ENCODE assay signal across 17 cellular contexts in the genomic region with DNA sequence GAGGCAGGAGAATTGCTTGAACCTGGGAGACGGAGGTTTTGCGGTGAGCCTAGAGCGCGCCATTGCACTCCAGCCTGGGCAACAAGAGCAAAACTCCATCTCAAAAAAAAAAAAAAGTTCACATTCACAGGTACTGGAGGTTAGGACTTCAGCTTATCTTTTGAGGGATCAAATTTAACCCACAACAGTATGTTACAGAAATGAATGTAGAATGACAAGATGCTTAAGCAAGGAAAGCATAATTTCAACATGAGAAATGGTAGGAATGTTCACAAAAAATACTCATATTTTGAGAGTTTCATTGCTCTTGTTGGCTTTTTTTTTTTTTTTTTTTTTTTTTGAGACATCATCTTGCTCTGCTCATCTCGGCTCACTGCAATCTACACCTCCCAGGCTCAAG.
"Had no signal": no experiment of that assay in that cellular context is flagged by ENCODE, and none has a peak within 500 bp of the region (broad histone marks: within the 10 kb centered on the region; RNA-seq: fewer than 3 reads in every experiment).

No MANE protein-coding gene starts in this region.

- DNase-seq: KBM-7, MV-4-11, NCI-H1048, NCI-H1105, NCI-H1417, NCI-H1436 treated with DMSO at 0.1 percent for 48 hours, NCI-H1694, NCI-H187 treated with DMSO at 0.1 percent for 48 hours, NCI-H2029 treated with DMSO at 0.1 percent for 48 hours, NCI-H2171 treated with DMSO at 0.1 percent for 48 hours, NCI-H524, NCI-H69, NCI-H774, SHP77, SK-N-SH had no signal

- H3K9me3 ChIP-seq: SK-N-SH had no signal

- H3K27ac ChIP-seq: HL-60, RWPE1 had no signal
